12 cellular contexts compared by ENCODE assay signal in the genomic region with DNA sequence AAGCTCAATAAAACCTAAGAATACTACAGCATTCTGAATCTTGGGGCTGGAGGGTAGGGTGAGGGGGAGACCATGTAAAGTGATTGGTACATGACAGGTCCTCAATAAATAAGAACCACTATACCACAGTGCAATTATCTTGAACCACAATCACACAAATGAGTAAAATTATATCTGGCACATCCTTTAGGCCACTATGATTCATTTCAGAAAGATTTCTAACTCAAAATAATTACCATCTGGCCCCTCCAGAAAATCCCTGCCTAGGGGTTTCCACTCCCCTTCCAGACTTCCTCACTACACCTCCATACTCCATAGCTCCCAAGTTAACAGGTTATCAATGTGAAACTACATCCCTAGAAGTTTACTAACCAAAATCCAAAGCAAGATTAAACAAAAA. TPM values are rescaled to one million over a fixed set of nuclear protein-coding genes. Genes with fewer than 3 reads are reported as not detected.
A peak's percentile ranks its signal among the peaks of the same experiment; 100 is the strongest.
DNase-seq lines count a peak whose midpoint lies in the region; ATAC-seq, FAIRE-seq and TF ChIP-seq lines count a peak whose summit lies in the region.
"Had no signal": no experiment of that assay in that cellular context is flagged by ENCODE, and none has a peak within 500 bp of the region (broad histone marks: within the 10 kb centered on the region; RNA-seq: fewer than 3 reads in every experiment).

No MANE protein-coding gene starts in this region.

- no peaks in the 10 kb centered on the region for H3K9me3 Mint-ChIP-seq in activated CD8-positive, alpha-beta T cell treated with anti-CD3 and anti-CD28 coated beads for 36 hours
- no peaks in the 10 kb centered on the region for H3K9me3 Mint-ChIP-seq in activated CD8-positive, alpha-beta T cell treated with anti-CD3 and anti-CD28 coated beads, Interleukin-2, amount 10 ng/mL, durations not matched to agents 7 days and 5 days (ENCODE audit: insufficient read depth)
- no peaks in the 10 kb centered on the region for H3K9me3 Mint-ChIP-seq in astrocyte (ENCODE audit: unreplicated experiment)
- H3K9me3 Mint-ChIP-seq in stimulated activated memory B cell treated with anti-CD40 and anti-IgM and Interleukin-4, amounts not matched to agents 10 μg/mL and 1 μg/mL and 100 μg/mL, for 72 hours: no peaks in the 10 kb centered on the region

- POLR2A ChIA-PET in activated CD8-positive, alpha-beta T cell treated with anti-CD3 and anti-CD28 coated beads for 36 hours (lab: Charles Lee): interaction anchor here (0.7 to 1.7 kb wide), 5 partner anchors 9 to 150 kb away, joined by 3 to 9 read pairs (median 3); partner anchors contain the start of gene AKIRIN2
- POLR2A ChIA-PET in activated CD8-positive, alpha-beta T cell treated with anti-CD3 and anti-CD28 coated beads, Interleukin-2, amount 10 ng/mL, durations not matched to agents 7 days and 5 days (lab: Charles Lee): no interaction called here

- no peak for FAIRE-seq in astrocyte (lab: Jason Lieb, UNC)
- FAIRE-seq: endometrium had no signal

- H3K27me3 Mint-ChIP-seq in activated CD8-positive, alpha-beta T cell treated with anti-CD3 and anti-CD28 coated beads for 36 hours: no peaks in the 10 kb centered on the region
- H3K27me3 Mint-ChIP-seq in activated CD8-positive, alpha-beta T cell treated with anti-CD3 and anti-CD28 coated beads, Interleukin-2, amount 10 ng/mL, durations not matched to agents 7 days and 5 days (ENCODE audit: low read depth): no peaks in the 10 kb centered on the region
- no peaks in the 10 kb centered on the region for H3K27me3 Mint-ChIP-seq in astrocyte (ENCODE audit: low read depth, unreplicated experiment)
- H3K27me3 Mint-ChIP-seq in stimulated activated memory B cell treated with anti-CD40 and anti-IgM and Interleukin-4, amounts not matched to agents 10 μg/mL and 1 μg/mL and 100 μg/mL, for 72 hours: no peaks in the 10 kb centered on the region

- H3K9ac ChIP-seq in astrocyte (ENCODE audit: low read length): no peak overlapping the region

- H3K4me1 Mint-ChIP-seq in activated CD8-positive, alpha-beta T cell treated with anti-CD3 and anti-CD28 coated beads for 36 hours (ENCODE audit: low read depth): peaks cover 64% of the 10 kb centered on the region
- H3K4me1 Mint-ChIP-seq in activated CD8-positive, alpha-beta T cell treated with anti-CD3 and anti-CD28 coated beads, Interleukin-2, amount 10 ng/mL, durations not matched to agents 7 days and 5 days (ENCODE audit: low read depth): peaks cover 42% of the 10 kb centered on the region
- peaks cover 15% of the 10 kb centered on the region for H3K4me1 Mint-ChIP-seq in astrocyte (ENCODE audit: low read depth, unreplicated experiment)
- peaks cover 58% of the 10 kb centered on the region for H3K4me1 Mint-ChIP-seq in stimulated activated memory B cell treated with anti-CD40 and anti-IgM and Interleukin-4, amounts not matched to agents 10 μg/mL and 1 μg/mL and 100 μg/mL, for 72 hours

- CTCF ChIA-PET in activated CD8-positive, alpha-beta T cell treated with anti-CD3 and anti-CD28 coated beads for 36 hours (lab: Charles Lee): interaction anchor here (1.8 kb wide), 1 partner anchor 15 kb away, joined by 6 read pairs; no protein-coding TSS in a partner anchor
- CTCF ChIA-PET in activated CD8-positive, alpha-beta T cell treated with anti-CD3 and anti-CD28 coated beads, Interleukin-2, amount 10 ng/mL, durations not matched to agents 7 days and 5 days (lab: Charles Lee): interaction anchor here (1.4 kb wide), 1 partner anchor 150 kb away, joined by 5 read pairs; no protein-coding TSS in a partner anchor

- DNase-seq in activated CD8-positive, alpha-beta T cell treated with anti-CD3 and anti-CD28 coated beads for 36 hours: peak; percentile 26
- DNase-seq in activated CD8-positive, alpha-beta T cell treated with anti-CD3 and anti-CD28 coated beads, Interleukin-2, amount 10 ng/mL, durations not matched to agents 7 days and 5 days: no peak
- peak; percentile 42 for DNase-seq in astrocyte (ENCODE audit: low read depth)
- no peak for DNase-seq in stimulated activated CD4-positive, alpha-beta T cell treated with anti-CD3 and anti-CD28 coated beads, Interleukin-4, amount 100 ng/mL, for 4 hours
- no peak for DNase-seq in occipital lobe (lab: John Stamatoyannopoulos, UW)
- no peak for DNase-seq in KG1 (lab: John Stamatoyannopoulos, UW)
- DNase-seq: NCI-H1105; stimulated activated CD4-positive, alpha-beta T cell treated with anti-CD3 and anti-CD28 coated beads, Interleukin-2, amount 100 ng/mL, for 48 hours had no signal

- no peak overlapping the region for H3K4me3 Mint-ChIP-seq in activated CD8-positive, alpha-beta T cell treated with anti-CD3 and anti-CD28 coated beads for 36 hours
- no peak overlapping the region for H3K4me3 Mint-ChIP-seq in activated CD8-positive, alpha-beta T cell treated with anti-CD3 and anti-CD28 coated beads, Interleukin-2, amount 10 ng/mL, durations not matched to agents 7 days and 5 days
- H3K4me3 Mint-ChIP-seq in astrocyte (ENCODE audit: unreplicated experiment): no peak overlapping the region
- H3K4me3 Mint-ChIP-seq in stimulated activated memory B cell treated with anti-CD40 and anti-IgM and Interleukin-4, amounts not matched to agents 10 μg/mL and 1 μg/mL and 100 μg/mL, for 72 hours: no peak overlapping the region

- H3K4me1 ChIP-seq in astrocyte (ENCODE audit: insufficient read depth, low read length): peaks cover 10% of the 10 kb centered on the region

- H3K36me3 Mint-ChIP-seq in activated CD8-positive, alpha-beta T cell treated with anti-CD3 and anti-CD28 coated beads for 36 hours (ENCODE audit: low read depth): peaks cover 37% of the 10 kb centered on the region
- peaks cover 54% of the 10 kb centered on the region for H3K36me3 Mint-ChIP-seq in activated CD8-positive, alpha-beta T cell treated with anti-CD3 and anti-CD28 coated beads, Interleukin-2, amount 10 ng/mL, durations not matched to agents 7 days and 5 days (ENCODE audit: low read depth)
- peaks cover 9% of the 10 kb centered on the region for H3K36me3 Mint-ChIP-seq in astrocyte (ENCODE audit: low read depth, unreplicated experiment)
- H3K36me3 Mint-ChIP-seq in stimulated activated memory B cell treated with anti-CD40 and anti-IgM and Interleukin-4, amounts not matched to agents 10 μg/mL and 1 μg/mL and 100 μg/mL, for 72 hours: peaks cover 44% of the 10 kb centered on the region

- no peak overlapping the region for H3K27ac ChIP-seq in astrocyte (ENCODE audit: low read depth, low read length)
- H3K27ac ChIP-seq: tibial nerve had no signal

- H3K27me3 ChIP-seq in astrocyte (ENCODE audit: insufficient read depth, low read length): no peaks in the 10 kb centered on the region
- H3K27me3 ChIP-seq: tibial nerve had no signal

- peak overlapping the region; percentile 40 for H3K4me2 ChIP-seq in astrocyte (ENCODE audit: low read length)

- ATAC-seq in activated CD8-positive, alpha-beta T cell treated with anti-CD3 and anti-CD28 coated beads for 36 hours: peak; percentile 93
- no peak for ATAC-seq in activated CD8-positive, alpha-beta T cell treated with anti-CD3 and anti-CD28 coated beads, Interleukin-2, amount 10 ng/mL, durations not matched to agents 7 days and 5 days
- ATAC-seq in HG02870 (IDR thresholded peaks at IDR 0.05; ENCODE audit: unreplicated experiment): peak; percentile 75
- no peak for ATAC-seq in stimulated activated memory B cell treated with anti-CD40 and anti-IgM and Interleukin-4, amounts not matched to agents 10 μg/mL and 1 μg/mL and 100 μg/mL, for 72 hours

- no peaks in the 10 kb centered on the region for H3K9me3 ChIP-seq in astrocyte (ENCODE audit: insufficient read depth, low read depth, low read length)
- H3K9me3 ChIP-seq: tibial nerve had no signal

- no peak overlapping the region for H2AFZ ChIP-seq in astrocyte (ENCODE audit: low read depth, low read length)

- peak overlapping the region; percentile 50 for H3K27ac Mint-ChIP-seq in activated CD8-positive, alpha-beta T cell treated with anti-CD3 and anti-CD28 coated beads for 36 hours
- H3K27ac Mint-ChIP-seq in activated CD8-positive, alpha-beta T cell treated with anti-CD3 and anti-CD28 coated beads, Interleukin-2, amount 10 ng/mL, durations not matched to agents 7 days and 5 days: no peak overlapping the region
- peak overlapping the region; percentile 20 for H3K27ac Mint-ChIP-seq in astrocyte (ENCODE audit: unreplicated experiment)
- peak overlapping the region; percentile 73 for H3K27ac Mint-ChIP-seq in stimulated activated memory B cell treated with anti-CD40 and anti-IgM and Interleukin-4, amounts not matched to agents 10 μg/mL and 1 μg/mL and 100 μg/mL, for 72 hours

- peaks cover 91% of the 10 kb centered on the region for H4K20me1 ChIP-seq in astrocyte (ENCODE audit: insufficient read depth, low read length)

- no peak overlapping the region for H3K4me3 ChIP-seq in astrocyte (ENCODE audit: insufficient read depth, low read depth, low read length)
- H3K4me3 ChIP-seq: tibial nerve had no signal

- no peak for TF ChIP-seq CTCF in activated CD8-positive, alpha-beta T cell treated with anti-CD3 and anti-CD28 coated beads for 36 hours (IDR thresholded peaks at IDR 0.05)
- TF ChIP-seq CTCF in astrocyte (IDR thresholded peaks at IDR 0.05; ENCODE audit: insufficient read depth, low read depth, low read length): no peak

- intact Hi-C loops in activated CD8-positive, alpha-beta T cell treated with anti-CD3 and anti-CD28 coated beads for 36 hours (cut with micrococcal nuclease): loop anchor here (1.0 kb wide), 1 partner anchor 16 kb away; no protein-coding TSS in a partner anchor

- H3K36me3 ChIP-seq in astrocyte (ENCODE audit: insufficient read depth, low read length): peaks cover 15% of the 10 kb centered on the region

- peaks cover 98% of the 10 kb centered on the region for H3K79me2 ChIP-seq in astrocyte (ENCODE audit: insufficient read depth, low read length)

RNA-seq across cellular contexts. Expression of gene AKIRIN2, which starts 19.7 kb away (rescaled TPM):
- 10 to 100 TPM; 42.1 to 45.6 TPM for total RNA-seq in activated CD8-positive, alpha-beta T cell treated with anti-CD3 and anti-CD28 coated beads for 36 hours
- total RNA-seq in activated CD8-positive, alpha-beta T cell treated with anti-CD3 and anti-CD28 coated beads, Interleukin-2, amount 10 ng/mL, durations not matched to agents 7 days and 5 days: 10 to 100 TPM; 42.1 to 45.2 TPM
- 65.4 and 66.8 TPM in 2 replicates for total RNA-seq in astrocyte
- total RNA-seq in occipital lobe: 68.8 TPM

Comparison
In these comparisons a context has a peak if more than half of its experiments do, and no peak if none do; other contexts are left out.
1. ATAC-seq: peak in activated CD8-positive, alpha-beta T cell treated with anti-CD3 and anti-CD28 coated beads for 36 hours (single experiment) and HG02870 (single experiment); none in activated CD8-positive, alpha-beta T cell treated with anti-CD3 and anti-CD28 coated beads, Interleukin-2, amount 10 ng/mL, durations not matched to agents 7 days and 5 days (single experiment) and stimulated activated memory B cell treated with anti-CD40 and anti-IgM and Interleukin-4, amounts not matched to agents 10 μg/mL and 1 μg/mL and 100 μg/mL, for 72 hours (single experiment).
2. DNase-seq: peak in activated CD8-positive, alpha-beta T cell treated with anti-CD3 and anti-CD28 coated beads for 36 hours (single experiment) and astrocyte (single experiment); none in activated CD8-positive, alpha-beta T cell treated with anti-CD3 and anti-CD28 coated beads, Interleukin-2, amount 10 ng/mL, durations not matched to agents 7 days and 5 days (single experiment), stimulated activated CD4-positive, alpha-beta T cell treated with anti-CD3 and anti-CD28 coated beads, Interleukin-4, amount 100 ng/mL, for 4 hours (0 of 2), occipital lobe (single experiment) and KG1 (single experiment).